In the genomic region with DNA sequence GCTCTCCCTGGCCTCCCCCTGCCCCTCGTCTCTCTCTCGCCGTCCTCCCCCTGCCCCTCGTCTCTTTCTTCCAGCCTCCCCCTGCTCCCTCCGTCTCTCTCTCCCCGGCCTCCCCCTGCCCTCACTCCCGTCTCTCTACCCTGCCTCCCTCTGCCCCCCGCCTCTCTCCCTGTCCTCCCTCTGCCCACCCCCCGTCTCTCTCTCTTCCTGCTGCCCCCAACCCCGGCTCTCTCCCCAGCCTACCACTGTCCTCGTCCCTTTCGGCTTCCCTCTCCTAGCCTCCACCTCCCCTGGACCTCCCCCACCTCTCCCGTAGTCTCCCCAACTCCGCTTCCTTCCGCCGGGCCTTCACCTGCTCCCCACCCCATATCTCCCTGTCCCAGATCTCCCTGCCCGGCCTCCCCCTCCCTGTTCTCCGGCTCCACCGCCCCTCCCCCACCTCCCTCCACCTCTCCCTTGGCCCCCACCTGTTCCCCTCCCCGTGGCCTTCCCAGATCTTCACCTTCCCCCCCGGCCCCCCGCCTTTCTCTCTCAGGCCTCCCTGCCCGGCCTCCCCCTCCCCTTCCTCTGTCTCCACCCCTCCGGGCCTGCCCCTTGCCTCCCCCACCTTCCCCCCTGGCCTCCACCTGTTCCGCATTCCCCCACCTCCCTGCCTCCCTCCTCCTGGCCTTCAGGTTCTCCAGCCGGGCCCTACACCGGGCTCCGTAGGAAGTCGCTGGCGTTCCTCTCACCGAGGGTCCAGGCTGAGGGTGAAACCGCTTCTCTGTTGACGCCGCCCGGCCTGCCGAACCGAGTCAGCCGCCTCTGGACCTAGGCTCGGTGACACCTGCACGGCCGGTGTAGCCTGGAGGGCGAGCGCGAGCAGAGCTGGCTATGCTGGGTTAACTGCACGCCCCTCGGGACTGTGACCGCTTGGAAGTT, we compare ENCODE assay signal across 8 cellular contexts. TPM values are rescaled to one million over a fixed set of nuclear protein-coding genes. Genes with fewer than 3 reads are reported as not detected.
A peak's percentile ranks its signal among the peaks of the same experiment; 100 is the strongest.
DNase-seq lines count a peak whose midpoint lies in the region; ATAC-seq and TF ChIP-seq lines count a peak whose summit lies in the region.

No MANE protein-coding gene starts in this region.

- intact Hi-C loops in dorsolateral prefrontal cortex (cut with DNase I) = loop anchor here in 1 of 2 donors (10.0 kb wide), 1 partner anchor 363 kb away; a partner anchor contains a TSS

- TF ChIP-seq CTCF in dorsolateral prefrontal cortex (IDR thresholded peaks at IDR 0.05 in 54 of 56, conservative IDR thresholded peaks at IDR 0.05 in 2 of 56; ENCODE audit: low read depth in 1 of 56, partially characterized antibody in 56 of 56) = no peak
- no peak for TF ChIP-seq CTCF in GM10266 (IDR thresholded peaks at IDR 0.05; ENCODE audit: control insufficient read depth, insufficient read depth, low read depth, missing control alignments)

- peak; percentile 46 for DNase-seq in NCI-H226
- DNase-seq in dorsolateral prefrontal cortex = peak in 1 of 10 donors; percentile 41
- DNase-seq in naive thymus-derived CD8-positive, alpha-beta T cell = peak in 1 of 10 donors; percentile 5
- DNase-seq in pons (ENCODE audit: low spot score) = no peak
- DNase-seq in NCI-H510A treated with DMSO at 0.1 percent for 48 hours (lab: John Stamatoyannopoulos, UW) = no peak
- no peak for DNase-seq in GM10266 (ENCODE audit: extremely low spot score)
- DNase-seq in MV-4-11 (lab: John Stamatoyannopoulos, UW) = no peak

- H3K4me1 Mint-ChIP-seq in naive thymus-derived CD8-positive, alpha-beta T cell = peaks cover 12 to 50% (median 40%) of the 10 kb centered on the region in 4 donors

- peak overlapping the region; percentile 71 to 97 (median 90) for H3K27ac Mint-ChIP-seq in naive thymus-derived CD8-positive, alpha-beta T cell

- no peaks in the 10 kb centered on the region for H3K9me3 Mint-ChIP-seq in naive thymus-derived CD8-positive, alpha-beta T cell

- H3K4me3 ChIP-seq in GM08714 (ENCODE audit: low read length) (peak overlapping the region; percentile 82), dorsolateral prefrontal cortex (peak overlapping the region; percentile 40 to 92 (median 80))

- H3K27ac ChIP-seq in dorsolateral prefrontal cortex = peak overlapping the region in 37 of 59 donors; percentile 14 to 93 (median 86)

- no peaks in the 10 kb centered on the region for H3K27me3 Mint-ChIP-seq in naive thymus-derived CD8-positive, alpha-beta T cell

- H3K36me3 Mint-ChIP-seq in naive thymus-derived CD8-positive, alpha-beta T cell = peaks cover 0 to 10% (median under 1%) of the 10 kb centered on the region in 3 donors

- peak overlapping the region; percentile 84 to 95 (median 89) for H3K4me3 Mint-ChIP-seq in naive thymus-derived CD8-positive, alpha-beta T cell

- no peaks in the 10 kb centered on the region for H3K27me3 ChIP-seq in dorsolateral prefrontal cortex

- no peak for ATAC-seq in naive thymus-derived CD8-positive, alpha-beta T cell

- POLR2A ChIA-PET in naive thymus-derived CD8-positive, alpha-beta T cell (lab: Charles Lee) = interaction anchor here (1.0 to 2.6 kb wide), 7 partner anchors 11 to 526 kb away, joined by 4 to 15 read pairs (median 7); a partner anchor contains a TSS

RNA-seq across cellular contexts. Expression of a gene that starts 1.2 kb away (rescaled TPM):
- 10 to 100 TPM; 25.4 to 54.1 (median 40.7) TPM for total RNA-seq in dorsolateral prefrontal cortex
- total RNA-seq in naive thymus-derived CD8-positive, alpha-beta T cell = 10 to 100 TPM; 61.4 to 64.1 TPM
- polyA plus RNA-seq in naive thymus-derived CD8-positive, alpha-beta T cell = 10 to 100 TPM; 23.0 to 34.6 (median 23.6) TPM

RNA-seq across cellular contexts. Expression of a gene that starts 45.3 kb away (rescaled TPM):
- total RNA-seq in dorsolateral prefrontal cortex = 100 to 1,000 TPM; 114 to 221 (median 159) TPM
- 100 to 1,000 TPM; 194 to 198 TPM for total RNA-seq in naive thymus-derived CD8-positive, alpha-beta T cell
- polyA plus RNA-seq in naive thymus-derived CD8-positive, alpha-beta T cell = 10 to 100 TPM; 26.1 to 37.5 (median 27.9) TPM
